ENCODE assay signal across 35 cellular contexts in the genomic region with DNA sequence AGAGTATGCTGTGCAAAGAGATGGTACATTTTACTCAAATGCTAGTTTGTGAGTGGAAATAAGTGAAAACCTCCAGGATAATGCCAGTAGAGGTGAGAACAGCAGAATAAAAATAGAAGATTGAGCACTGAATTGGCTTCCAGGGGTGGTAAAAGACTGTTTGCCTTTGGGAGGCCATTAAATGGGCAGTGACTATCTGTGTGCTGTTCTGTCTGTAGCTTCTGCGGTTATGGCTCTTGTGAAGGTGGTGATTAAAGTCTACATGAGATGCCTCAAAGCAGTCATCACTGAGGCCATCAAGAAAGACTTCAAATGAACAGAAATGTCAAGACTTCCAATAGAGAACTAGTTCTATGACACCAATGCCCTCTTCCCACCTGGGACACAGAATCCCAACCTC.
A peak's percentile ranks its signal among the peaks of the same experiment; 100 is the strongest.
DNase-seq lines count a peak whose midpoint lies in the region; ATAC-seq, FAIRE-seq and TF ChIP-seq lines count a peak whose summit lies in the region.
"Had no signal": no experiment of that assay in that cellular context is flagged by ENCODE, and none has a peak within 500 bp of the region (broad histone marks: within the 10 kb centered on the region; RNA-seq: fewer than 3 reads in every experiment).

No MANE protein-coding gene starts in this region.

- H3K4me3 Mint-ChIP-seq in neural progenitor cell (no peak overlapping the region), T-cell (no peak overlapping the region)
- H3K4me3 Mint-ChIP-seq: B cell; CD14-positive monocyte; CD4-positive, alpha-beta memory T cell; CD4-positive, alpha-beta T cell; CD4-positive, CD25-positive, alpha-beta regulatory T cell; CD8-positive, alpha-beta memory T cell; CD8-positive, alpha-beta T cell had no signal

- no peak for TF ChIP-seq RAD21 in neural cell (conservative IDR thresholded peaks at IDR 0.05)

- no peaks in the 10 kb centered on the region for H3K36me3 Mint-ChIP-seq in neural progenitor cell
- no peaks in the 10 kb centered on the region for H3K36me3 Mint-ChIP-seq in T-cell
- H3K36me3 Mint-ChIP-seq: CD14-positive monocyte; CD4-positive, alpha-beta memory T cell; CD4-positive, CD25-positive, alpha-beta regulatory T cell; CD8-positive, alpha-beta T cell had no signal

- H3K9me3 Mint-ChIP-seq in neural progenitor cell (peaks cover 9% of the 10 kb centered on the region), T-cell (peaks cover 7 to 17% (median 11%) of the 10 kb centered on the region in 3 donors)

- TF ChIP-seq CTCF in neural cell (IDR thresholded peaks at IDR 0.05; ENCODE audit: poor library complexity, severe bottlenecking): no peak
- TF ChIP-seq CTCF in neural progenitor cell (IDR thresholded peaks at IDR 0.05): no peak

- H4K20me1 ChIP-seq in neural cell (ENCODE audit: insufficient read depth): no peaks in the 10 kb centered on the region
- H4K20me1 ChIP-seq in neural progenitor cell (ENCODE audit: low read depth): no peaks in the 10 kb centered on the region
- H4K20me1 ChIP-seq: BLaER1; BLaER1 treated with 17β-estradiol and CSF1 and Interleukin-3, amounts not matched to agents 10 nM and 100 nM had no signal

- CTCF ChIA-PET in T-cell (lab: Charles Lee): no interaction called here

- no peaks in the 10 kb centered on the region for H3K4me1 ChIP-seq in neural progenitor cell
- H3K4me1 ChIP-seq: A549; BE2C; BLaER1; BLaER1 treated with 17β-estradiol and CSF1 and Interleukin-3, amounts not matched to agents 10 nM and 100 nM; Caco-2 had no signal

- TF ChIP-seq EP300 in neural cell (conservative IDR thresholded peaks at IDR 0.05; ENCODE audit: poor library complexity, severe bottlenecking): no peak

- POLR2A ChIA-PET in T-cell (lab: Charles Lee): no interaction called here

- no peak overlapping the region for H3K9ac ChIP-seq in neural cell (ENCODE audit: low read length)
- no peak overlapping the region for H3K9ac ChIP-seq in neural progenitor cell
- H3K9ac ChIP-seq: BLaER1; BLaER1 treated with 17β-estradiol and CSF1 and Interleukin-3, amounts not matched to agents 10 nM and 100 nM had no signal

- H3K79me2 ChIP-seq in neural cell (replicated peaks; ENCODE audit: insufficient read depth, low read length): no peaks in the 10 kb centered on the region
- H3K79me2 ChIP-seq in neural progenitor cell (ENCODE audit: low read depth): no peaks in the 10 kb centered on the region

- H3K27ac ChIP-seq in neural cell (ENCODE audit: low read length) (no peak overlapping the region), neural progenitor cell (no peak overlapping the region)
- H3K27ac ChIP-seq: 22Rv1; A549; BLaER1; BLaER1 treated with 17β-estradiol and CSF1 and Interleukin-3, amounts not matched to agents 10 nM and 100 nM; C4-2B had no signal

- FAIRE-seq in GM19239 (lab: Jason Lieb, UNC): no peak
- FAIRE-seq: A204.1, A549, D721Med had no signal

- no peaks in the 10 kb centered on the region for H3K9me2 ChIP-seq in neural cell (ENCODE audit: insufficient read depth, low read length)

- H3K27me3 ChIP-seq in neural cell (ENCODE audit: insufficient read depth, low read depth, low read length) (no peaks in the 10 kb centered on the region), neural progenitor cell (no peaks in the 10 kb centered on the region)
- H3K27me3 ChIP-seq: BE2C; BLaER1; BLaER1 treated with 17β-estradiol and CSF1 and Interleukin-3, amounts not matched to agents 10 nM and 100 nM had no signal

- no peaks in the 10 kb centered on the region for H3K27me3 Mint-ChIP-seq in neural progenitor cell (ENCODE audit: insufficient read depth, low read depth)
- peaks cover 2 to 3% of the 10 kb centered on the region in 2 donors for H3K27me3 Mint-ChIP-seq in T-cell
- H3K27me3 Mint-ChIP-seq: CD4-positive, alpha-beta T cell had no signal

- no peak overlapping the region for H3K4me2 ChIP-seq in neural cell (ENCODE audit: low read length)
- H3K4me2 ChIP-seq in neural progenitor cell: no peak overlapping the region
- H3K4me2 ChIP-seq: A549; BLaER1; BLaER1 treated with 17β-estradiol and CSF1 and Interleukin-3, amounts not matched to agents 10 nM and 100 nM had no signal

- H3F3A ChIP-seq in neural cell (ENCODE audit: insufficient read depth, low read length, poor library complexity, severe bottlenecking): no peaks in the 10 kb centered on the region
- no peaks in the 10 kb centered on the region for H3F3A ChIP-seq in neural progenitor cell (ENCODE audit: low read depth)

- H3K4me1 Mint-ChIP-seq in neural progenitor cell (no peaks in the 10 kb centered on the region), T-cell (no peaks in the 10 kb centered on the region)
- H3K4me1 Mint-ChIP-seq: B cell; CD14-positive monocyte; CD4-positive, alpha-beta memory T cell; CD4-positive, CD25-positive, alpha-beta regulatory T cell; CD8-positive, alpha-beta memory T cell had no signal

- H3K36me3 ChIP-seq in neural cell (ENCODE audit: insufficient read depth, low read length): no peaks in the 10 kb centered on the region
- no peaks in the 10 kb centered on the region for H3K36me3 ChIP-seq in neural progenitor cell
- H3K36me3 ChIP-seq: BE2C; BLaER1; BLaER1 treated with 17β-estradiol and CSF1 and Interleukin-3, amounts not matched to agents 10 nM and 100 nM had no signal

- H3K9me3 ChIP-seq in neural cell (ENCODE audit: low read length) (no peaks in the 10 kb centered on the region), neural progenitor cell (ENCODE audit: low read depth) (no peaks in the 10 kb centered on the region)
- H3K9me3 ChIP-seq: A549, BE2C, Caco-2 had no signal

- H2AFZ ChIP-seq in neural cell (ENCODE audit: low read depth, low read length): no peak overlapping the region
- H2AFZ ChIP-seq in neural progenitor cell (replicated peaks): peak overlapping the region; percentile 3

- no peak overlapping the region for H3K27ac Mint-ChIP-seq in neural progenitor cell
- H3K27ac Mint-ChIP-seq in T-cell: no peak overlapping the region
- H3K27ac Mint-ChIP-seq: B cell; CD14-positive monocyte; CD4-positive, alpha-beta memory T cell; CD4-positive, alpha-beta T cell; CD4-positive, CD25-positive, alpha-beta regulatory T cell; CD8-positive, alpha-beta memory T cell; CD8-positive, alpha-beta T cell had no signal

- DNase-seq in NCI-H2227 treated with DMSO at 0.1 percent for 48 hours (lab: John Stamatoyannopoulos, UW): peak; percentile 3
- no peak for DNase-seq in NCI-H2227 (lab: John Stamatoyannopoulos, UW; ENCODE audit: unreplicated experiment)
- no peak for DNase-seq in neural progenitor cell (ENCODE audit: low spot score)
- no peak for DNase-seq in GM19239 (ENCODE audit: insufficient read length, low spot score)
- DNase-seq in T-cell: no peak
- DNase-seq: 8988T; ACHN; AML-193; BE2C; C1 segment of cervical spinal cord; Caco-2; Calu3; CD4-positive, alpha-beta memory T cell; CD4-positive, alpha-beta T cell; CD4-positive, CD25-positive, alpha-beta regulatory T cell; CD8-positive, alpha-beta memory T cell; CD8-positive, alpha-beta T cell; COR-L47; DMS 273 treated with DMSO at 0.1 percent for 48 hours; DMS153; DMS53; DMS79; DMS79 treated with DMSO at 0.1 percent for 48 hours; DND-41; EL had no signal

- H3K4me3 ChIP-seq in neural cell (ENCODE audit: low read length) (no peak overlapping the region), neural progenitor cell (no peak overlapping the region)
- H3K4me3 ChIP-seq: A549; BLaER1; BLaER1 treated with 17β-estradiol and CSF1 and Interleukin-3, amounts not matched to agents 10 nM and 100 nM had no signal

- no peak for ATAC-seq in T-cell (replicated peaks in 1 of 4)
- ATAC-seq: A549; CD8-positive, alpha-beta T cell had no signal

TF ChIP-seq in neural cell, 6 proteins besides CTCF, POLR2A, EP300 and RAD21:
- peak; percentile 93 for TF ChIP-seq POLR2AphosphoS5 (IDR thresholded peaks at IDR 0.05)
- TF ChIP-seq EZH2 (IDR thresholded peaks at IDR 0.05; ENCODE audit: borderline replicate concordance, insufficient read depth, low read length, poor library complexity, severe bottlenecking): no peak
